2 cellular contexts compared by ENCODE assay signal in the genomic region with DNA sequence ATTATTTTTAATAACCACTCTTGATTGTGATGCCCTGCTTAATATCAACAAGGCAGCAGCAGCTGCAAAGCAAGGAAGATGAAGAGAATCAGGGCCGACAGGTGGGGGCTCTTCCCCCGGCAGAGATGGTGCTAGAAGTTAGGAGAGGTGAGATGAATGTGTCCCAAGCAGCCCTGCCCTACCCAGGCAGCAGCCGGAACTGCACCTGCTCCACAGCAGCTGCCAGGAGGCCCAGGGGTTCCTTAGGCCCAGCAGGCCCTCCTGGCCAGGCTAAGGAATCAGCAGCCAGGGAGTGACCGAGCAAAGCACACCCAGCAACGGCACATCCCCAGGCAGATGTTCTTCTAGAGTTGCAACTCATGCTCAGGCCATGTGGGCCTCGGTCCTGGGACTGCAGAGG.
TF ChIP-seq lines count a peak whose summit lies in the region.

No MANE protein-coding gene starts in this region.

TF ChIP-seq in HCT116, 20 proteins besides CTCF, POLR2A, EP300 and RAD21:
- TF ChIP-seq CEBPB (IDR thresholded peaks at IDR 0.05; ENCODE audit: low read depth): no peak
- no peak for TF ChIP-seq ZFX (IDR thresholded peaks at IDR 0.05)
- TF ChIP-seq CBX3 (IDR thresholded peaks at IDR 0.05; ENCODE audit: low read depth): no peak
- no peak for TF ChIP-seq FOSL1 (IDR thresholded peaks at IDR 0.05; ENCODE audit: low read depth)
- TF ChIP-seq YY1 (IDR thresholded peaks at IDR 0.05; ENCODE audit: extremely low read depth, insufficient replicate concordance, low read depth, low read length): no peak
- no peak for TF ChIP-seq SIN3A (IDR thresholded peaks at IDR 0.05; ENCODE audit: low read depth)
- TF ChIP-seq, protein P1, sequence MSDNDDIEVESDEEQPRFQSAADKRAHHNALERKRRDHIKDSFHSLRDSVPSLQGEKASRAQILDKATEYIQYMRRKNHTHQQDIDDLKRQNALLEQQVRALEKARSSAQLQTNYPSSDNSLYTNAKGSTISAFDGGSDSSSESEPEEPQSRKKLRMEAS (IDR thresholded peaks at IDR 0.05): no peak
- TF ChIP-seq POLR2AphosphoS5 (IDR thresholded peaks at IDR 0.05; ENCODE audit: low read depth, low read length): no peak

TF ChIP-seq in GM12878, 131 proteins besides CTCF, POLR2A, EP300 and RAD21:
- TF ChIP-seq ESRRA (IDR thresholded peaks at IDR 0.05; ENCODE audit: low read length) (no peak), ETV6 (conservative IDR thresholded peaks at IDR 0.05 in 1 of 2, IDR thresholded peaks at IDR 0.05 in 1 of 2; ENCODE audit: borderline replicate concordance in 1 of 2, low read depth in 1 of 2) (no peak), SMARCA5 (IDR thresholded peaks at IDR 0.05) (no peak), POU2F2 (IDR thresholded peaks at IDR 0.05; ENCODE audit: borderline replicate concordance, low read depth, low read length) (no peak), JUND (IDR thresholded peaks at IDR 0.05; ENCODE audit: low read depth, low read length) (no peak), YBX1 (IDR thresholded peaks at IDR 0.05) (no peak), ZBTB33 (IDR thresholded peaks at IDR 0.05) (no peak), CEBPZ (IDR thresholded peaks at IDR 0.05; ENCODE audit: low read depth, low read length) (no peak), RELA (IDR thresholded peaks at IDR 0.05; ENCODE audit: borderline replicate concordance, partially characterized antibody) (no peak), MYC (IDR thresholded peaks at IDR 0.05; ENCODE audit: insufficient read depth, insufficient read length, insufficient replicate concordance, low read length, severe bottlenecking) (no peak), IRF3 (IDR thresholded peaks at IDR 0.05) (no peak), BCL11A (IDR thresholded peaks at IDR 0.05; ENCODE audit: low read depth, low read length) (no peak), HDAC2 (IDR thresholded peaks at IDR 0.05) (no peak), NR2F1 (conservative IDR thresholded peaks at IDR 0.05) (no peak)
- TF ChIP-seq, protein P2, sequence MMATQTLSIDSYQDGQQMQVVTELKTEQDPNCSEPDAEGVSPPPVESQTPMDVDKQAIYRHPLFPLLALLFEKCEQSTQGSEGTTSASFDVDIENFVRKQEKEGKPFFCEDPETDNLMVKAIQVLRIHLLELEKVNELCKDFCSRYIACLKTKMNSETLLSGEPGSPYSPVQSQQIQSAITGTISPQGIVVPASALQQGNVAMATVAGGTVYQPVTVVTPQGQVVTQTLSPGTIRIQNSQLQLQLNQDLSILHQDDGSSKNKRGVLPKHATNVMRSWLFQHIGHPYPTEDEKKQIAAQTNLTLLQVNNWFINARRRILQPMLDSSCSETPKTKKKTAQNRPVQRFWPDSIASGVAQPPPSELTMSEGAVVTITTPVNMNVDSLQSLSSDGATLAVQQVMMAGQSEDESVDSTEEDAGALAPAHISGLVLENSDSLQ (IDR thresholded peaks at IDR 0.05): no peak
- TF ChIP-seq, protein P3, sequence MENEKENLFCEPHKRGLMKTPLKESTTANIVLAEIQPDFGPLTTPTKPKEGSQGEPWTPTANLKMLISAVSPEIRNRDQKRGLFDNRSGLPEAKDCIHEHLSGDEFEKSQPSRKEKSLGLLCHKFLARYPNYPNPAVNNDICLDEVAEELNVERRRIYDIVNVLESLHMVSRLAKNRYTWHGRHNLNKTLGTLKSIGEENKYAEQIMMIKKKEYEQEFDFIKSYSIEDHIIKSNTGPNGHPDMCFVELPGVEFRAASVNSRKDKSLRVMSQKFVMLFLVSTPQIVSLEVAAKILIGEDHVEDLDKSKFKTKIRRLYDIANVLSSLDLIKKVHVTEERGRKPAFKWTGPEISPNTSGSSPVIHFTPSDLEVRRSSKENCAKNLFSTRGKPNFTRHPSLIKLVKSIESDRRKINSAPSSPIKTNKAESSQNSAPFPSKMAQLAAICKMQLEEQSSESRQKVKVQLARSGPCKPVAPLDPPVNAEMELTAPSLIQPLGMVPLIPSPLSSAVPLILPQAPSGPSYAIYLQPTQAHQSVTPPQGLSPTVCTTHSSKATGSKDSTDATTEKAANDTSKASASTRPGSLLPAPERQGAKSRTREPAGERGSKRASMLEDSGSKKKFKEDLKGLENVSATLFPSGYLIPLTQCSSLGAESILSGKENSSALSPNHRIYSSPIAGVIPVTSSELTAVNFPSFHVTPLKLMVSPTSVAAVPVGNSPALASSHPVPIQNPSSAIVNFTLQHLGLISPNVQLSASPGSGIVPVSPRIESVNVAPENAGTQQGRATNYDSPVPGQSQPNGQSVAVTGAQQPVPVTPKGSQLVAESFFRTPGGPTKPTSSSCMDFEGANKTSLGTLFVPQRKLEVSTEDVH (IDR thresholded peaks at IDR 0.05; ENCODE audit: low read depth, partially characterized antibody): no peak
- TF ChIP-seq, protein P4, sequence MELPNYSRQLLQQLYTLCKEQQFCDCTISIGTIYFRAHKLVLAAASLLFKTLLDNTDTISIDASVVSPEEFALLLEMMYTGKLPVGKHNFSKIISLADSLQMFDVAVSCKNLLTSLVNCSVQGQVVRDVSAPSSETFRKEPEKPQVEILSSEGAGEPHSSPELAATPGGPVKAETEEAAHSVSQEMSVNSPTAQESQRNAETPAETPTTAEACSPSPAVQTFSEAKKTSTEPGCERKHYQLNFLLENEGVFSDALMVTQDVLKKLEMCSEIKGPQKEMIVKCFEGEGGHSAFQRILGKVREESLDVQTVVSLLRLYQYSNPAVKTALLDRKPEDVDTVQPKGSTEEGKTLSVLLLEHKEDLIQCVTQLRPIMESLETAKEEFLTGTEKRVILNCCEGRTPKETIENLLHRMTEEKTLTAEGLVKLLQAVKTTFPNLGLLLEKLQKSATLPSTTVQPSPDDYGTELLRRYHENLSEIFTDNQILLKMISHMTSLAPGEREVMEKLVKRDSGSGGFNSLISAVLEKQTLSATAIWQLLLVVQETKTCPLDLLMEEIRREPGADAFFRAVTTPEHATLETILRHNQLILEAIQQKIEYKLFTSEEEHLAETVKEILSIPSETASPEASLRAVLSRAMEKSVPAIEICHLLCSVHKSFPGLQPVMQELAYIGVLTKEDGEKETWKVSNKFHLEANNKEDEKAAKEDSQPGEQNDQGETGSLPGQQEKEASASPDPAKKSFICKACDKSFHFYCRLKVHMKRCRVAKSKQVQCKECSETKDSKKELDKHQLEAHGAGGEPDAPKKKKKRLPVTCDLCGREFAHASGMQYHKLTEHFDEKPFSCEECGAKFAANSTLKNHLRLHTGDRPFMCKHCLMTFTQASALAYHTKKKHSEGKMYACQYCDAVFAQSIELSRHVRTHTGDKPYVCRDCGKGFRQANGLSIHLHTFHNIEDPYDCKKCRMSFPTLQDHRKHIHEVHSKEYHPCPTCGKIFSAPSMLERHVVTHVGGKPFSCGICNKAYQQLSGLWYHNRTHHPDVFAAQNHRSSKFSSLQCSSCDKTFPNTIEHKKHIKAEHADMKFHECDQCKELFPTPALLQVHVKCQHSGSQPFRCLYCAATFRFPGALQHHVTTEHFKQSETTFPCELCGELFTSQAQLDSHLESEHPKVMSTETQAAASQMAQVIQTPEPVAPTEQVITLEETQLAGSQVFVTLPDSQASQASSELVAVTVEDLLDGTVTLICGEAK (IDR thresholded peaks at IDR 0.05; ENCODE audit: borderline replicate concordance): no peak
